In the genomic region with DNA sequence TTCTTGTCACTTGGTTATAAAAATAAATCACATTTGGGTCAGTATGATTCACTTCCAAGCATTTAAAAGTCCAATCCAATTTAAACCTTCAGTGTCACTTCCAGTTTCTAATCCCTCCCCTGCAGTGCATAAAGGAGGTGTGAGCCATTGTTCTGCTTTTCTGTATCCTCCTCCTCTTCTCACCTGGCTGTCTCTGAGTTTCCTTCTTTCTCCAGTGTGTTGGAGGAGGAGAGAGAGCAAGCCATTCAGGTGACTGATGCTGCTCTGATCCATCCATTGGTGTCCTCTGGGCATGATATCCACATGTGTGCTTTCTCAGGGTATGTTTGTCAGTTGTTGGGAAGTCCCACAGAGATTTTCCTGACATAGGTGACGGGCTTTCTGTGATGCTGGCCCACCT, we compare ENCODE assay signal across 2 cellular contexts.
TF ChIP-seq lines count a peak whose summit lies in the region.

No MANE protein-coding gene starts in this region.

TF ChIP-seq in SK-N-SH, 30 proteins besides CTCF, POLR2A, EP300 and RAD21 (continued from another document):
- TF ChIP-seq, protein P1, sequence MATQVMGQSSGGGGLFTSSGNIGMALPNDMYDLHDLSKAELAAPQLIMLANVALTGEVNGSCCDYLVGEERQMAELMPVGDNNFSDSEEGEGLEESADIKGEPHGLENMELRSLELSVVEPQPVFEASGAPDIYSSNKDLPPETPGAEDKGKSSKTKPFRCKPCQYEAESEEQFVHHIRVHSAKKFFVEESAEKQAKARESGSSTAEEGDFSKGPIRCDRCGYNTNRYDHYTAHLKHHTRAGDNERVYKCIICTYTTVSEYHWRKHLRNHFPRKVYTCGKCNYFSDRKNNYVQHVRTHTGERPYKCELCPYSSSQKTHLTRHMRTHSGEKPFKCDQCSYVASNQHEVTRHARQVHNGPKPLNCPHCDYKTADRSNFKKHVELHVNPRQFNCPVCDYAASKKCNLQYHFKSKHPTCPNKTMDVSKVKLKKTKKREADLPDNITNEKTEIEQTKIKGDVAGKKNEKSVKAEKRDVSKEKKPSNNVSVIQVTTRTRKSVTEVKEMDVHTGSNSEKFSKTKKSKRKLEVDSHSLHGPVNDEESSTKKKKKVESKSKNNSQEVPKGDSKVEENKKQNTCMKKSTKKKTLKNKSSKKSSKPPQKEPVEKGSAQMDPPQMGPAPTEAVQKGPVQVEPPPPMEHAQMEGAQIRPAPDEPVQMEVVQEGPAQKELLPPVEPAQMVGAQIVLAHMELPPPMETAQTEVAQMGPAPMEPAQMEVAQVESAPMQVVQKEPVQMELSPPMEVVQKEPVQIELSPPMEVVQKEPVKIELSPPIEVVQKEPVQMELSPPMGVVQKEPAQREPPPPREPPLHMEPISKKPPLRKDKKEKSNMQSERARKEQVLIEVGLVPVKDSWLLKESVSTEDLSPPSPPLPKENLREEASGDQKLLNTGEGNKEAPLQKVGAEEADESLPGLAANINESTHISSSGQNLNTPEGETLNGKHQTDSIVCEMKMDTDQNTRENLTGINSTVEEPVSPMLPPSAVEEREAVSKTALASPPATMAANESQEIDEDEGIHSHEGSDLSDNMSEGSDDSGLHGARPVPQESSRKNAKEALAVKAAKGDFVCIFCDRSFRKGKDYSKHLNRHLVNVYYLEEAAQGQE (IDR thresholded peaks at IDR 0.05; ENCODE audit: low read depth, low read length), result no peak
- TF ChIP-seq GABPA (IDR thresholded peaks at IDR 0.05; ENCODE audit: low read depth) (no peak), SIN3A (IDR thresholded peaks at IDR 0.05; ENCODE audit: borderline replicate concordance, low read depth, low read length) (no peak), YY1 (IDR thresholded peaks at IDR 0.05; ENCODE audit: low read depth) (no peak), JUND (IDR thresholded peaks at IDR 0.05) (no peak), SMC3 (IDR thresholded peaks at IDR 0.05; ENCODE audit: low read depth, low read length) (no peak), TEAD4 (IDR thresholded peaks at IDR 0.05; ENCODE audit: borderline replicate concordance, insufficient read depth) (no peak), MXI1 (IDR thresholded peaks at IDR 0.05; ENCODE audit: low read depth, low read length) (no peak)

TF ChIP-seq in SK-N-SH treated with all-trans-retinoic acid at 6 μM for 48 hours, 23 proteins besides CTCF, POLR2A, EP300 and RAD21 (continued from another document):
- no peak for TF ChIP-seq ZFP3 (CRISPR knock-in tag; IDR thresholded peaks at IDR 0.05)
- no peak for TF ChIP-seq ZNF565 (CRISPR knock-in tag; conservative IDR thresholded peaks at IDR 0.05; ENCODE audit: low read depth)
